Comparison of ENCODE assay signal across 21 cellular contexts in the genomic region with DNA sequence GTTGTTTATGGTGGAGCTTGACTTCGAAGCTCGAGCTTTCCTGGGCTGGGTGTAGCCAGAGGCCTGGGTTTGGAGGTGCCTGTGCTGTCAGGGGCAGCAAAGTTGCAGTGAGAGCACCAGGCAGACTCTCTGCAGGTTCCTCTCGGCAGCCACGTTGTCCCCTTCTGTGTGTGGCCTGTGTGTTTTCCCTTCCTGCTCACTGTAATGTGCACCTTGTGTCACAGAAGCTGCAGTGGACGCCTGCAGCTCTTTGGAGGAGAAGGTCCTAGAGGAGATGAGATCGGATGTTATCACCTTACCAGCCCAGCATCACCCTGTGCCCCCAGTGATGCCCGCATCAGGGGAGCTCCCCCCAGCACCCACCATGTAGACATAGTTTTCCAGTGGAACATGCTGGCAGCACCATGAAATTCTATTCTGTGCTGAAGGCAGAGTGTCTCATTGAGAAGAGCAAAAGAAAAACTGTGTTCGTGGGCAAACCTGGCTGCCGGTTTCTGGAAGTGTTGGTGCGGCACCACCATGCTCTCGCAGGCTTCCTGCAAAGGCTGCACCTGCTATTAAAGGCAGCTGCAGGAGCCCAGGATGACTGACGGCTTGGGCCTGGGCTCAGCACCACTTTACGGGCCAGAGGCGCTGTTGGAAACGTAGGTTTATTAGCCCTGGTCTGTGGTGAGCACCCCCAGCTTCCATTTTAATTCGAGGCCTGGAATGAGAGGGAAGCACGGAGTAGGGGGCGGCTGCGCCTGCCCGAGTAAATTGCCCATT.
"Had no signal": no experiment of that assay in that cellular context is flagged by ENCODE, and none has a peak within 500 bp of the region (broad histone marks: within the 10 kb centered on the region; RNA-seq: fewer than 3 reads in every experiment).

No MANE protein-coding gene starts in this region.

- H3K36me3 Mint-ChIP-seq: activated naive CD8-positive, alpha-beta T cell treated with anti-CD3 and anti-CD28 coated beads for 36 hours; memory B cell; T-cell had no signal

- H3K27ac ChIP-seq: coronary artery, foreskin keratinocyte, prostate gland, tibial artery had no signal

- H3K27ac Mint-ChIP-seq: activated naive CD8-positive, alpha-beta T cell treated with anti-CD3 and anti-CD28 coated beads for 36 hours; activated T-helper 2 cell treated with anti-CD3 and anti-CD28 coated beads, Interferon-gamma antibody, Interleukin-2, Interleukin-4, amounts not matched to agents 10 μg/mL and 5 μg/mL and 100 μg/mL, durations not matched to agents 14 hours and 24 hours and 36 hours; memory B cell; T-cell; T-helper 2 cell treated with Interferon-gamma antibody and Interleukin-4, amounts not matched to agents 5 μg/mL and 100 μg/mL, for 36 hours had no signal

- H3K4me1 Mint-ChIP-seq: activated naive CD8-positive, alpha-beta T cell treated with anti-CD3 and anti-CD28 coated beads for 36 hours; memory B cell; T-cell had no signal

- H3K36me3 ChIP-seq: prostate gland had no signal

- H3K27me3 ChIP-seq: foreskin keratinocyte, tibial artery had no signal

- DNase-seq: activated CD8-positive, alpha-beta memory T cell treated with anti-CD3 and anti-CD28 coated beads, Interleukin-2, amount 50 U/mL, for 4 hours; activated naive CD4-positive, alpha-beta T cell treated with Interleukin-2 at 50 U/mL for 16 hours; activated naive CD8-positive, alpha-beta T cell treated with anti-CD3 and anti-CD28 coated beads for 36 hours; activated T-cell treated with anti-CD3 and anti-CD28 coated beads, Interleukin-2, amount 50 U/mL, for 4 hours; cerebellar nuclear complex; foreskin keratinocyte; hypothalamus; right cardiac atrium; stimulated activated CD4-positive, alpha-beta T cell treated with anti-CD3 and anti-CD28 coated beads, Interleukin-12 subunit alpha, Interleukin-12 subunit beta, amount 100 ng/mL, for 4 hours; stimulated activated CD4-positive, alpha-beta T cell treated with anti-CD3 and anti-CD28 coated beads, Interleukin-4, amount 100 ng/mL, for 4 hours; stimulated activated naive CD8-positive, alpha-beta T cell treated with anti-CD3 and anti-CD28 coated beads, Interleukin-15, Interleukin-2, amounts not matched to agents 100 U/mL and 50 U/mL, for 24 hours; substantia nigra; T-cell; tibial artery had no signal

- H3K4me3 Mint-ChIP-seq: activated naive CD8-positive, alpha-beta T cell treated with anti-CD3 and anti-CD28 coated beads for 36 hours; activated T-cell treated with anti-CD3 and anti-CD28 coated beads, Interleukin-2, amount 50 U/mL, for 4 hours; memory B cell; nephron; T-cell; T-helper 2 cell treated with Interferon-gamma antibody and Interleukin-4, amounts not matched to agents 5 μg/mL and 100 μg/mL, for 36 hours had no signal

- ATAC-seq: activated T-cell treated with anti-CD3 and anti-CD28 coated beads, Interleukin-2, amount 50 U/mL, for 4 hours; foreskin keratinocyte; right cardiac atrium; stimulated activated naive CD8-positive, alpha-beta T cell treated with anti-CD3 and anti-CD28 coated beads, Interleukin-15, Interleukin-2, amounts not matched to agents 100 U/mL and 50 U/mL, for 24 hours; T-cell had no signal

- H3K27me3 Mint-ChIP-seq: activated naive CD8-positive, alpha-beta T cell treated with anti-CD3 and anti-CD28 coated beads for 36 hours had no signal

- FAIRE-seq: endometrium had no signal

- H3K9me3 Mint-ChIP-seq: activated naive CD8-positive, alpha-beta T cell treated with anti-CD3 and anti-CD28 coated beads for 36 hours; activated T-cell treated with anti-CD3 and anti-CD28 coated beads, Interleukin-2, amount 50 U/mL, for 4 hours; activated T-helper 2 cell treated with anti-CD3 and anti-CD28 coated beads, Interferon-gamma antibody, Interleukin-2, Interleukin-4, amounts not matched to agents 10 μg/mL and 5 μg/mL and 100 μg/mL, durations not matched to agents 14 hours and 24 hours and 36 hours; T-cell; T-helper 2 cell treated with Interferon-gamma antibody and Interleukin-4, amounts not matched to agents 5 μg/mL and 100 μg/mL, for 36 hours had no signal

- H3K4me3 ChIP-seq: coronary artery, prostate gland, tibial artery had no signal

- H3K4me1 ChIP-seq: foreskin keratinocyte, prostate gland, tibial artery had no signal

- H3K9me3 ChIP-seq: prostate gland, tibial artery had no signal
